Comparison of ENCODE assay signal across 19 cellular contexts in genomic region chr1:111483166-111483565, GRCh38. TPM values are rescaled to one million over a fixed set of nuclear protein-coding genes. Genes with fewer than 3 reads are reported as not detected.
A peak's percentile ranks its signal among the peaks of the same experiment; 100 is the strongest.
DNase-seq lines count a peak whose midpoint lies in the region; ATAC-seq and TF ChIP-seq lines count a peak whose summit lies in the region.
"Had no signal": no experiment of that assay in that cellular context is flagged by ENCODE, and none has a peak within 500 bp of the region (broad histone marks: within the 10 kb centered on the region; RNA-seq: fewer than 3 reads in every experiment).

No MANE protein-coding gene starts in this region.

- intact Hi-C loops in esophagus muscularis mucosa (cut with DNase I) = loop anchor here (5.0 kb wide), 2 partner anchors 224 to 274 kb away; partner anchors contain the start of gene DDX20

- H3K27me3 ChIP-seq in esophagus muscularis mucosa = no peaks in the 10 kb centered on the region

- TF ChIP-seq EP300 in esophagus muscularis mucosa (IDR thresholded peaks at IDR 0.05) = no peak

- no peak overlapping the region for H3K4me3 ChIP-seq in AG10803 (ENCODE audit: low read length)
- no peak overlapping the region for H3K4me3 ChIP-seq in esophagus muscularis mucosa

- H3K4me3 Mint-ChIP-seq in HFFc6 = no peak overlapping the region
- no peak overlapping the region for H3K4me3 Mint-ChIP-seq in memory B cell
- H3K4me3 Mint-ChIP-seq in activated naive CD8-positive, alpha-beta T cell treated with anti-CD3 and anti-CD28 coated beads for 36 hours = no peak overlapping the region
- H3K4me3 Mint-ChIP-seq in activated naive CD8-positive, alpha-beta T cell treated with anti-CD3 and anti-CD28 coated beads, Interleukin-2, amount 50 U/mL, for 24 hours = no peak overlapping the region
- H3K4me3 Mint-ChIP-seq: CD14-positive monocyte had no signal

- WGBS in esophagus muscularis mucosa = 74% methylated on average over 3 of the region's 3 CpGs

- no peak for TF ChIP-seq CTCF in AG10803 (conservative IDR thresholded peaks at IDR 0.05; ENCODE audit: low read length)
- no peak for TF ChIP-seq CTCF in HFFc6 (IDR thresholded peaks at IDR 0.05)
- TF ChIP-seq CTCF in esophagus muscularis mucosa (IDR thresholded peaks at IDR 0.05) = no peak

- ATAC-seq in memory B cell (ENCODE audit: low read depth) = no peak
- no peak for ATAC-seq in activated naive CD8-positive, alpha-beta T cell treated with anti-CD3 and anti-CD28 coated beads, Interleukin-2, amount 50 U/mL, for 24 hours
- ATAC-seq in GM18498 (IDR thresholded peaks at IDR 0.05; ENCODE audit: unreplicated experiment) = no peak

- H3K9me3 ChIP-seq in esophagus muscularis mucosa = no peaks in the 10 kb centered on the region

- TF ChIP-seq POLR2A in esophagus muscularis mucosa (IDR thresholded peaks at IDR 0.05; ENCODE audit: low read depth) = no peak

- no peaks in the 10 kb centered on the region for H3K36me3 Mint-ChIP-seq in HFFc6 (ENCODE audit: low read depth)
- H3K36me3 Mint-ChIP-seq in memory B cell = peaks cover 2% of the 10 kb centered on the region
- H3K36me3 Mint-ChIP-seq in activated naive CD8-positive, alpha-beta T cell treated with anti-CD3 and anti-CD28 coated beads for 36 hours = peaks cover 3% of the 10 kb centered on the region
- H3K36me3 Mint-ChIP-seq in activated naive CD8-positive, alpha-beta T cell treated with anti-CD3 and anti-CD28 coated beads, Interleukin-2, amount 50 U/mL, for 24 hours (ENCODE audit: low read depth) = peaks cover under 1% of the 10 kb centered on the region

- DNase-seq in AG10803 (ENCODE audit: low read depth) = peak; percentile 50
- peak; percentile 36 for DNase-seq in HFFc6
- DNase-seq in esophagus muscularis mucosa (ENCODE audit: extremely low spot score) = peak; percentile 75
- DNase-seq in memory B cell (ENCODE audit: low spot score in 2 of 2) = no peak
- no peak for DNase-seq in activated naive CD8-positive, alpha-beta T cell treated with anti-CD3 and anti-CD28 coated beads for 36 hours
- DNase-seq in activated naive CD8-positive, alpha-beta T cell treated with anti-CD3 and anti-CD28 coated beads, Interleukin-2, amount 50 U/mL, for 24 hours = no peak
- DNase-seq in HuH-7 (ENCODE audit: low spot score) = no peak
- DNase-seq: AML-193, DMS 273 treated with DMSO at 0.1 percent for 48 hours, KG1, NCI-H1048, NCI-H146, NCI-H226, NCI-H524 treated with DMSO at 0.1 percent for 48 hours, Right ventricle myocardium superior had no signal

- peaks cover 0 to 4% (median under 1%) of the 10 kb centered on the region in 4 donors for H3K36me3 ChIP-seq in esophagus muscularis mucosa

- H3K4me1 Mint-ChIP-seq in HFFc6 (ENCODE audit: low read depth) = peaks cover 33% of the 10 kb centered on the region
- H3K4me1 Mint-ChIP-seq in memory B cell = peaks cover 12% of the 10 kb centered on the region
- peaks cover 3% of the 10 kb centered on the region for H3K4me1 Mint-ChIP-seq in activated naive CD8-positive, alpha-beta T cell treated with anti-CD3 and anti-CD28 coated beads for 36 hours
- H3K4me1 Mint-ChIP-seq in activated naive CD8-positive, alpha-beta T cell treated with anti-CD3 and anti-CD28 coated beads, Interleukin-2, amount 50 U/mL, for 24 hours = peaks cover 15% of the 10 kb centered on the region

- no peak overlapping the region for H3K27ac ChIP-seq in esophagus muscularis mucosa (replicated peaks in 1 of 4)

- no peaks in the 10 kb centered on the region for H3K27me3 Mint-ChIP-seq in HFFc6 (ENCODE audit: insufficient read depth)
- H3K27me3 Mint-ChIP-seq in memory B cell = no peaks in the 10 kb centered on the region
- no peaks in the 10 kb centered on the region for H3K27me3 Mint-ChIP-seq in activated naive CD8-positive, alpha-beta T cell treated with anti-CD3 and anti-CD28 coated beads for 36 hours
- H3K27me3 Mint-ChIP-seq in activated naive CD8-positive, alpha-beta T cell treated with anti-CD3 and anti-CD28 coated beads, Interleukin-2, amount 50 U/mL, for 24 hours = no peaks in the 10 kb centered on the region

- H3K4me1 ChIP-seq in esophagus muscularis mucosa = peaks cover 9 to 20% (median 10%) of the 10 kb centered on the region in 4 donors

- no peaks in the 10 kb centered on the region for H3K9me3 Mint-ChIP-seq in HFFc6
- no peaks in the 10 kb centered on the region for H3K9me3 Mint-ChIP-seq in memory B cell
- no peaks in the 10 kb centered on the region for H3K9me3 Mint-ChIP-seq in activated naive CD8-positive, alpha-beta T cell treated with anti-CD3 and anti-CD28 coated beads for 36 hours
- H3K9me3 Mint-ChIP-seq in activated naive CD8-positive, alpha-beta T cell treated with anti-CD3 and anti-CD28 coated beads, Interleukin-2, amount 50 U/mL, for 24 hours = no peaks in the 10 kb centered on the region
- H3K9me3 Mint-ChIP-seq: CD14-positive monocyte had no signal

- no peak overlapping the region for H3K27ac Mint-ChIP-seq in HFFc6
- peak overlapping the region; percentile 12 for H3K27ac Mint-ChIP-seq in memory B cell
- no peak overlapping the region for H3K27ac Mint-ChIP-seq in activated naive CD8-positive, alpha-beta T cell treated with anti-CD3 and anti-CD28 coated beads for 36 hours
- no peak overlapping the region for H3K27ac Mint-ChIP-seq in activated naive CD8-positive, alpha-beta T cell treated with anti-CD3 and anti-CD28 coated beads, Interleukin-2, amount 50 U/mL, for 24 hours

RNA-seq across cellular contexts. Expression of gene C1orf162, which starts 9.4 kb away (rescaled TPM):
- total RNA-seq in HFFc6 (2021; fragmentation: NEBNext Ultra II Directional; extraction: Animal tissue kit (Norgen Biotek cat#: 25700)) = under 1 TPM in 2 of 6 experiments, not detected in 4; 0.33 to 0.52 TPM
- total RNA-seq in esophagus muscularis mucosa = 10 to 100 TPM in 3 of 4 donors, 1 to 10 TPM in 1; 7.5 to 23.0 (median 12.2) TPM
- total RNA-seq in activated naive CD8-positive, alpha-beta T cell treated with anti-CD3 and anti-CD28 coated beads for 36 hours = 1 to 10 TPM; 3.6 to 3.8 TPM
- total RNA-seq: H4 had no signal

RNA-seq across cellular contexts. Expression of gene ADORA3, which starts 20.3 kb away (rescaled TPM):
- not detected for total RNA-seq in HFFc6 (2021; fragmentation: NEBNext Ultra II Directional; extraction: Animal tissue kit (Norgen Biotek cat#: 25700))
- 10 to 100 TPM in 1 of 4 donors, 1 to 10 TPM in 3; 4.9 to 13.3 (median 5.1) TPM for total RNA-seq in esophagus muscularis mucosa
- total RNA-seq in activated naive CD8-positive, alpha-beta T cell treated with anti-CD3 and anti-CD28 coated beads for 36 hours = not detected
- total RNA-seq: H4, MCF 10A had no signal

RNA-seq across cellular contexts. Expression of gene TMIGD3, which starts 20.3 kb away (rescaled TPM):
- total RNA-seq in HFFc6 (2021; fragmentation: NEBNext Ultra II Directional; extraction: Animal tissue kit (Norgen Biotek cat#: 25700)) = not detected
- total RNA-seq in esophagus muscularis mucosa = 1 to 10 TPM; 1.7 to 2.6 (median 2.3) TPM
- total RNA-seq in activated naive CD8-positive, alpha-beta T cell treated with anti-CD3 and anti-CD28 coated beads for 36 hours = not detected
- total RNA-seq: H4, MCF 10A had no signal

RNA-seq across cellular contexts. Expression of gene ATP5PB, which starts 33.9 kb away (rescaled TPM):
- 100 to 1,000 TPM; 253 to 293 (median 285) TPM for total RNA-seq in HFFc6 (2021; fragmentation: NEBNext Ultra II Directional; extraction: Animal tissue kit (Norgen Biotek cat#: 25700))
- total RNA-seq in esophagus muscularis mucosa = 100 to 1,000 TPM; 177 to 203 (median 192) TPM
- total RNA-seq in activated naive CD8-positive, alpha-beta T cell treated with anti-CD3 and anti-CD28 coated beads for 36 hours = 100 to 1,000 TPM; 407 to 419 TPM

RNA-seq across cellular contexts. Expression of gene WDR77, which starts 34.1 kb away (rescaled TPM):
- 10 to 100 TPM; 42.5 to 53.7 (median 47.7) TPM for total RNA-seq in HFFc6 (2021; fragmentation: NEBNext Ultra II Directional; extraction: Animal tissue kit (Norgen Biotek cat#: 25700))
- total RNA-seq in esophagus muscularis mucosa = 10 to 100 TPM; 20.8 to 27.6 (median 25.7) TPM
- 10 to 100 TPM; 77.4 to 79.7 TPM for total RNA-seq in activated naive CD8-positive, alpha-beta T cell treated with anti-CD3 and anti-CD28 coated beads for 36 hours

Comparison
In these comparisons a context has a peak if more than half of its experiments do, and no peak if none do; other contexts are left out.
1. DNase-seq: peak in AG10803 (single experiment), HFFc6 (single experiment) and esophagus muscularis mucosa (single experiment); none in memory B cell (0 of 2), activated naive CD8-positive, alpha-beta T cell treated with anti-CD3 and anti-CD28 coated beads for 36 hours (single experiment), activated naive CD8-positive, alpha-beta T cell treated with anti-CD3 and anti-CD28 coated beads, Interleukin-2, amount 50 U/mL, for 24 hours (single experiment) and HuH-7 (single experiment).
2. RNA of gene ADORA3, which starts 20.3 kb away (total RNA-seq): 4.9 to 13.3 TPM in esophagus muscularis mucosa; not detected in HFFc6 and not detected in activated naive CD8-positive, alpha-beta T cell treated with anti-CD3 and anti-CD28 coated beads for 36 hours; every median in the first group is over 4 times any median in the second.